17 cellular contexts compared by ENCODE assay signal in genomic region chr6:14674458-14674857, GRCh38.
"Had no signal": no experiment of that assay in that cellular context is flagged by ENCODE, and none has a peak within 500 bp of the region (broad histone marks: within the 10 kb centered on the region; RNA-seq: fewer than 3 reads in every experiment).

No MANE protein-coding gene starts in this region.

- H3K27ac Mint-ChIP-seq: nephron progenitor cell; stimulated activated naive CD8-positive, alpha-beta T cell treated with anti-CD3 and anti-CD28 coated beads, Interleukin-15, Interleukin-2, amounts not matched to agents 100 ng/mL and 50 ng/mL, for 24 hours; T-helper 2 cell treated with Interferon-gamma antibody and Interleukin-4, amounts not matched to agents 5 μg/mL and 100 μg/mL, for 36 hours had no signal

- H3K36me3 ChIP-seq: adrenal gland, colonic mucosa, gastroesophageal sphincter, sigmoid colon, upper lobe of right lung had no signal

- ATAC-seq: gastroesophageal sphincter, left ventricle myocardium superior, upper lobe of right lung had no signal

- H3K9me3 Mint-ChIP-seq: nephron progenitor cell; stimulated activated naive CD8-positive, alpha-beta T cell treated with anti-CD3 and anti-CD28 coated beads, Interleukin-15, Interleukin-2, amounts not matched to agents 100 ng/mL and 50 ng/mL, for 24 hours; T-helper 2 cell treated with Interferon-gamma antibody and Interleukin-4, amounts not matched to agents 5 μg/mL and 100 μg/mL, for 36 hours had no signal

- H3K27me3 Mint-ChIP-seq: stimulated activated naive CD8-positive, alpha-beta T cell treated with anti-CD3 and anti-CD28 coated beads, Interleukin-15, Interleukin-2, amounts not matched to agents 100 ng/mL and 50 ng/mL, for 24 hours had no signal

- H3K4me3 Mint-ChIP-seq: nephron progenitor cell; stimulated activated naive CD8-positive, alpha-beta T cell treated with anti-CD3 and anti-CD28 coated beads, Interleukin-15, Interleukin-2, amounts not matched to agents 100 ng/mL and 50 ng/mL, for 24 hours; T-helper 2 cell treated with Interferon-gamma antibody and Interleukin-4, amounts not matched to agents 5 μg/mL and 100 μg/mL, for 36 hours had no signal

- H3K27ac ChIP-seq: adrenal gland, colonic mucosa, gastroesophageal sphincter, hepatocyte, sigmoid colon, testis, upper lobe of right lung had no signal

- DNase-seq: activated gamma-delta T cell treated with Interleukin-2 at 50 U/mL for 16 hours; adrenal gland; caudate nucleus; colonic mucosa; effector CD4-positive, alpha-beta T cell; left ventricle myocardium superior; mesenchymal stem cell; nephron progenitor cell; sigmoid colon; stimulated activated CD4-positive, alpha-beta T cell treated with anti-CD3 and anti-CD28 coated beads, Interleukin-2, amount 100 ng/mL, for 24 hours; SW 1271; testis; upper lobe of right lung had no signal

- H3K9me3 ChIP-seq: adrenal gland, colonic mucosa, gastroesophageal sphincter, sigmoid colon, testis, upper lobe of right lung had no signal
